ENCODE assay signal across 15 cellular contexts in genomic region chr1:19163261-19163660, GRCh38. TPM values are rescaled to one million over a fixed set of nuclear protein-coding genes. Genes with fewer than 3 reads are reported as not detected.
A peak's percentile ranks its signal among the peaks of the same experiment; 100 is the strongest.
DNase-seq lines count a peak whose midpoint lies in the region; ATAC-seq and TF ChIP-seq lines count a peak whose summit lies in the region.
"Had no signal": no experiment of that assay in that cellular context is flagged by ENCODE, and none has a peak within 500 bp of the region (broad histone marks: within the 10 kb centered on the region; RNA-seq: fewer than 3 reads in every experiment).

No MANE protein-coding gene starts in this region.

- H3K79me1 ChIP-seq in mesenchymal stem cell (replicated peaks; ENCODE audit: low read length, poor library complexity, severe bottlenecking) (peaks cover 23% of the 10 kb centered on the region), neuronal stem cell (ENCODE audit: low read depth, low read length) (peaks cover 2% of the 10 kb centered on the region)

- POLR2A ChIA-PET in AG04449 (lab: Yijun Ruan, JAX), result no interaction called here

- H3K9ac ChIP-seq in mesenchymal stem cell (ENCODE audit: low read length), result peak overlapping the region; percentile 55
- H3K9ac ChIP-seq in neuronal stem cell (ENCODE audit: low read depth, low read length, poor library complexity), result no peak overlapping the region
- H3K9ac ChIP-seq: KMS-11 had no signal

- H3K4me1 ChIP-seq in mesenchymal stem cell (ENCODE audit: control insufficient read depth, insufficient read depth, low read depth, low read length) (peaks cover 12% of the 10 kb centered on the region), neuronal stem cell (ENCODE audit: control insufficient read depth in 2 of 2, insufficient read depth in 1 of 2, low read depth in 1 of 2, low read length in 2 of 2) (no peaks in the 10 kb centered on the region)

- H3K14ac ChIP-seq in mesenchymal stem cell (ENCODE audit: low read length in 2 of 2), result no peak overlapping the region
- H3K14ac ChIP-seq in neuronal stem cell (ENCODE audit: low read length), result no peak overlapping the region

- H3K18ac ChIP-seq in mesenchymal stem cell (ENCODE audit: low read depth in 1 of 2, low read length in 2 of 2) (no peak overlapping the region), neuronal stem cell (ENCODE audit: low read length) (no peak overlapping the region)

- no peaks in the 10 kb centered on the region for H3K27me3 Mint-ChIP-seq in stimulated activated naive B cell treated with anti-CD40 and anti-IgM and Interleukin-4, amounts not matched to agents 10 μg/mL and 1 μg/mL and 100 μg/mL, for 72 hours
- H3K27me3 Mint-ChIP-seq: activated CD4-positive, alpha-beta memory T cell treated with anti-CD3 and anti-CD28 coated beads, Interleukin-2, amount 10 ng/mL, durations not matched to agents 7 days and 5 days; activated naive CD8-positive, alpha-beta T cell treated with anti-CD3 and anti-CD28 coated beads, Interleukin-2, amount 10 ng/mL, durations not matched to agents 7 days and 5 days had no signal

- no peak overlapping the region for H2BK120ac ChIP-seq in mesenchymal stem cell (ENCODE audit: low read depth, low read length)
- no peak overlapping the region for H2BK120ac ChIP-seq in neuronal stem cell (ENCODE audit: low read depth, low read length)

- H3K9me3 Mint-ChIP-seq in stimulated activated naive B cell treated with anti-CD40 and anti-IgM and Interleukin-4, amounts not matched to agents 10 μg/mL and 1 μg/mL and 100 μg/mL, for 72 hours, result no peaks in the 10 kb centered on the region
- H3K9me3 Mint-ChIP-seq: activated CD4-positive, alpha-beta memory T cell treated with anti-CD3 and anti-CD28 coated beads, Interleukin-2, amount 10 ng/mL, durations not matched to agents 7 days and 5 days; activated naive CD8-positive, alpha-beta T cell treated with anti-CD3 and anti-CD28 coated beads, Interleukin-2, amount 10 ng/mL, durations not matched to agents 7 days and 5 days; H9; immature natural killer cell; neural crest cell had no signal

- H4K91ac ChIP-seq in mesenchymal stem cell (ENCODE audit: low read length) (no peak overlapping the region), neuronal stem cell (ENCODE audit: low read depth, low read length, poor library complexity) (no peak overlapping the region)

- no peak overlapping the region for H2AFZ ChIP-seq in mesenchymal stem cell (ENCODE audit: low read depth, low read length)
- no peak overlapping the region for H2AFZ ChIP-seq in neuronal stem cell (ENCODE audit: low read length)

- peaks cover 41 to 99% of the 10 kb centered on the region in 2 experiments for H3K36me3 ChIP-seq in mesenchymal stem cell (ENCODE audit: control insufficient read depth in 1 of 2, insufficient read depth in 2 of 2, low read depth in 1 of 2, low read length in 2 of 2)
- H3K36me3 ChIP-seq in neuronal stem cell (replicated peaks in 1 of 2; ENCODE audit: control insufficient read depth in 2 of 2, insufficient read depth in 2 of 2, low read length in 2 of 2), result peaks cover 66 to 100% of the 10 kb centered on the region in 2 donors

- 100% methylated on average over 1 of the region's 1 CpG for WGBS in mesenchymal stem cell
- no CpG with 5 or more reads among the region's 1 CpG for WGBS in neuronal stem cell (ENCODE audit: extremely low coverage in 2 of 2, insufficient read length in 2 of 2, insufficient replicate concordance in 1 of 2), 2 donors

- no peak overlapping the region for H4K8ac ChIP-seq in mesenchymal stem cell (ENCODE audit: low read length)
- no peak overlapping the region for H4K8ac ChIP-seq in neuronal stem cell (ENCODE audit: low read depth, low read length)

- CTCF ChIA-PET in AG04449 (lab: Yijun Ruan, JAX), result interaction anchor here (1.0 to 1.4 kb wide), 2 partner anchors 37 to 86 kb away, joined by 3 read pairs; no protein-coding TSS in a partner anchor

- no peak overlapping the region for H2BK15ac ChIP-seq in mesenchymal stem cell (ENCODE audit: low read depth, poor library complexity, severe bottlenecking)
- no peak overlapping the region for H2BK15ac ChIP-seq in neuronal stem cell (ENCODE audit: low read length)

- H3K27me3 ChIP-seq in mesenchymal stem cell (ENCODE audit: control insufficient read depth in 1 of 2, insufficient read depth in 1 of 2, low read length in 2 of 2), result no peaks in the 10 kb centered on the region
- no peaks in the 10 kb centered on the region for H3K27me3 ChIP-seq in neuronal stem cell (ENCODE audit: control insufficient read depth in 3 of 3, insufficient read depth in 3 of 3, low read depth in 1 of 3, low read length in 3 of 3)

- H3K4ac ChIP-seq in mesenchymal stem cell (ENCODE audit: low read depth in 1 of 2, low read length in 2 of 2) (no peak overlapping the region), neuronal stem cell (ENCODE audit: low read length) (no peak overlapping the region)

- H3K9me3 ChIP-seq in mesenchymal stem cell (ENCODE audit: control insufficient read depth, low read length), result no peaks in the 10 kb centered on the region
- no peaks in the 10 kb centered on the region for H3K9me3 ChIP-seq in neuronal stem cell (replicated peaks in 1 of 2; ENCODE audit: control insufficient read depth in 2 of 2, insufficient read depth in 1 of 2, low read depth in 1 of 2, low read length in 2 of 2)

- ATAC-seq in stimulated activated naive B cell treated with anti-CD40 and anti-IgM and Interleukin-4, amounts not matched to agents 10 μg/mL and 1 μg/mL and 100 μg/mL, for 72 hours (replicated peaks), result no peak
- ATAC-seq in HG02571 (IDR thresholded peaks at IDR 0.05; ENCODE audit: unreplicated experiment), result no peak

- H3K27ac ChIP-seq in mesenchymal stem cell (ENCODE audit: low read length, poor library complexity, severe bottlenecking) (peak overlapping the region; percentile 39), neuronal stem cell (replicated peaks; ENCODE audit: low read length) (no peak overlapping the region)
- H3K27ac ChIP-seq: KMS-11 had no signal

- H2BK12ac ChIP-seq in mesenchymal stem cell (ENCODE audit: low read length in 2 of 2) (no peak overlapping the region), neuronal stem cell (ENCODE audit: low read length) (no peak overlapping the region)

- peaks cover 2 to 6% of the 10 kb centered on the region in 2 donors for H3K4me1 Mint-ChIP-seq in stimulated activated naive B cell treated with anti-CD40 and anti-IgM and Interleukin-4, amounts not matched to agents 10 μg/mL and 1 μg/mL and 100 μg/mL, for 72 hours
- H3K4me1 Mint-ChIP-seq: activated CD4-positive, alpha-beta memory T cell treated with anti-CD3 and anti-CD28 coated beads, Interleukin-2, amount 10 ng/mL, durations not matched to agents 7 days and 5 days; activated naive CD8-positive, alpha-beta T cell treated with anti-CD3 and anti-CD28 coated beads, Interleukin-2, amount 10 ng/mL, durations not matched to agents 7 days and 5 days; H9; immature natural killer cell; neural crest cell had no signal

- H3K4me2 ChIP-seq in mesenchymal stem cell (ENCODE audit: low read length, poor library complexity, severe bottlenecking), result no peak overlapping the region
- H3K4me2 ChIP-seq in neuronal stem cell (ENCODE audit: insufficient read depth, low read length, poor library complexity, severe bottlenecking), result no peak overlapping the region
- H3K4me2 ChIP-seq: KMS-11 had no signal

- no peak overlapping the region for H3K4me3 Mint-ChIP-seq in stimulated activated naive B cell treated with anti-CD40 and anti-IgM and Interleukin-4, amounts not matched to agents 10 μg/mL and 1 μg/mL and 100 μg/mL, for 72 hours
- H3K4me3 Mint-ChIP-seq: activated CD4-positive, alpha-beta memory T cell treated with anti-CD3 and anti-CD28 coated beads, Interleukin-2, amount 10 ng/mL, durations not matched to agents 7 days and 5 days; activated naive CD8-positive, alpha-beta T cell treated with anti-CD3 and anti-CD28 coated beads, Interleukin-2, amount 10 ng/mL, durations not matched to agents 7 days and 5 days; H9; immature natural killer cell; neural crest cell had no signal

- DNase-seq in AG04449 (ENCODE audit: low read depth, low spot score), result peak; percentile 73
- peak; percentile 70 for DNase-seq in HFF-Myc (ENCODE audit: extremely low read depth, low read depth)
- DNase-seq in cardiac fibroblast (ENCODE audit: low read depth in 2 of 2), result peak; percentile 58 to 81
- DNase-seq in mesenchymal stem cell, result peak; percentile 32
- no peak for DNase-seq in stimulated activated naive B cell treated with anti-CD40 and anti-IgM and Interleukin-4, amounts not matched to agents 10 μg/mL and 1 μg/mL and 100 μg/mL, for 72 hours
- no peak for DNase-seq in Kasumi-1 (lab: John Stamatoyannopoulos, UW)
- DNase-seq in neuronal stem cell (ENCODE audit: low spot score), result no peak
- DNase-seq: activated CD4-positive, alpha-beta memory T cell treated with anti-CD3 and anti-CD28 coated beads, Interleukin-2, amount 10 ng/mL, durations not matched to agents 7 days and 5 days; activated naive CD8-positive, alpha-beta T cell treated with anti-CD3 and anti-CD28 coated beads, Interleukin-2, amount 10 ng/mL, durations not matched to agents 7 days and 5 days; H9; immature natural killer cell; stimulated activated CD4-positive, alpha-beta T cell treated with anti-CD3 and anti-CD28 coated beads, Interleukin-2, amount 100 ng/mL, for 48 hours had no signal

- no peak overlapping the region for H2AK5ac ChIP-seq in mesenchymal stem cell (ENCODE audit: low read length, severe bottlenecking)
- H2AK5ac ChIP-seq in neuronal stem cell (ENCODE audit: low read depth, low read length), result no peak overlapping the region

- H3K23ac ChIP-seq in mesenchymal stem cell (ENCODE audit: low read length in 2 of 2) (no peak overlapping the region), neuronal stem cell (ENCODE audit: low read depth, low read length, poor library complexity) (no peak overlapping the region)

- H2BK5ac ChIP-seq in mesenchymal stem cell (ENCODE audit: low read depth, low read length, poor library complexity, severe bottlenecking) (no peak overlapping the region), neuronal stem cell (ENCODE audit: low read length) (no peak overlapping the region)

- peaks cover 52 to 68% of the 10 kb centered on the region in 2 donors for H3K36me3 Mint-ChIP-seq in stimulated activated naive B cell treated with anti-CD40 and anti-IgM and Interleukin-4, amounts not matched to agents 10 μg/mL and 1 μg/mL and 100 μg/mL, for 72 hours

- H3K4me3 ChIP-seq in AG04449 (ENCODE audit: low read depth, low read length), result no peak overlapping the region
- H3K4me3 ChIP-seq in HFF-Myc (replicated peaks; ENCODE audit: low read depth, low read length), result no peak overlapping the region
- H3K4me3 ChIP-seq in cardiac fibroblast (replicated peaks in 1 of 2; ENCODE audit: low read depth in 2 of 2, low read length in 2 of 2), result no peak overlapping the region
- H3K4me3 ChIP-seq in mesenchymal stem cell (ENCODE audit: insufficient read depth in 1 of 2, low read depth in 1 of 2, low read length in 2 of 2), result no peak overlapping the region
- H3K4me3 ChIP-seq in neuronal stem cell (ENCODE audit: low read length in 2 of 2), result no peak overlapping the region

- TF ChIP-seq CTCF in AG04449 (IDR thresholded peaks at IDR 0.05; ENCODE audit: insufficient read depth, low read length, missing control alignments) (no peak), HFF-Myc (IDR thresholded peaks at IDR 0.05; ENCODE audit: low read depth, low read length, missing control alignments) (no peak), cardiac fibroblast (IDR thresholded peaks at IDR 0.05; ENCODE audit: low read depth, low read length) (no peak)

- H3K27ac Mint-ChIP-seq in stimulated activated naive B cell treated with anti-CD40 and anti-IgM and Interleukin-4, amounts not matched to agents 10 μg/mL and 1 μg/mL and 100 μg/mL, for 72 hours, result no peak overlapping the region
- H3K27ac Mint-ChIP-seq: activated CD4-positive, alpha-beta memory T cell treated with anti-CD3 and anti-CD28 coated beads, Interleukin-2, amount 10 ng/mL, durations not matched to agents 7 days and 5 days; activated naive CD8-positive, alpha-beta T cell treated with anti-CD3 and anti-CD28 coated beads, Interleukin-2, amount 10 ng/mL, durations not matched to agents 7 days and 5 days; H9 had no signal

RNA-seq across cellular contexts. Expression of gene UBR4, which starts 46.8 kb away (rescaled TPM):
- polyA plus RNA-seq in mesenchymal stem cell (2013, experiment 1 of 2), result 36.3 TPM
- 31.6 TPM for polyA plus RNA-seq in mesenchymal stem cell (2013, experiment 2 of 2)
- 32.1 TPM for polyA plus RNA-seq in neuronal stem cell (2013, experiment 1 of 2)
- 32.4 TPM for polyA plus RNA-seq in neuronal stem cell (2013, experiment 2 of 2)

Comparison
In these comparisons a context has a peak if more than half of its experiments do, and no peak if none do; other contexts are left out.
1. DNase-seq: peak in AG04449 (single experiment), HFF-Myc (single experiment), cardiac fibroblast (2 of 2) and mesenchymal stem cell (single experiment); none in stimulated activated naive B cell treated with anti-CD40 and anti-IgM and Interleukin-4, amounts not matched to agents 10 μg/mL and 1 μg/mL and 100 μg/mL, for 72 hours (single experiment), Kasumi-1 (0 of 2) and neuronal stem cell (single experiment).